ENCODE assay signal across 17 cellular contexts in the genomic region with DNA sequence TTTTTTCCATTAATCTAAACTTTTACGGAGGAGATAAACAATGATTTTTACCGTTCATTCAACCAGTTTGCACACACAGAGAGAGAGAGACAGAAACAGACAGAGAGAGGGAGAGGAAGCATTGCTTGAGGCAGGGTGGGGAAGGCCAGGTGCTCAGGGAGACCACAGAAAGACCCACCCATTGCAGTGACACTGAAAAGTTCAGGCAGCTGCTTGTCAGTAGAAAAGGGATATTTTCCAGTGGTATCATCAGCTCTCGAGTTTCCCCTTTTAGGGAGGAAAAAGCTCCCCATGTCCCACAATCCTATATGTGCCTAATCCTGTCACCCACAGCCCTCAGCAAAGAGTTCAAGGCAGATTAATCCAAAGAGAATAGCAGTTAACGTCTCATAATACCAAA. TPM values are rescaled to one million over a fixed set of nuclear protein-coding genes. Genes with fewer than 3 reads are reported as not detected.
DNase-seq lines count a peak whose midpoint lies in the region; ATAC-seq and TF ChIP-seq lines count a peak whose summit lies in the region.
"Had no signal": no experiment of that assay in that cellular context is flagged by ENCODE, and none has a peak within 500 bp of the region (broad histone marks: within the 10 kb centered on the region; RNA-seq: fewer than 3 reads in every experiment).

No MANE protein-coding gene starts in this region.

- H3K4me3 Mint-ChIP-seq in CD8-positive, alpha-beta T cell: no peak overlapping the region
- H3K4me3 Mint-ChIP-seq in activated T-helper 17 cell treated with anti-CD3 and anti-CD28 coated beads, Interleukin-2, amount 50 U/mL, for 72 hours: no peak overlapping the region
- no peak overlapping the region for H3K4me3 Mint-ChIP-seq in endodermal cell
- no peak overlapping the region for H3K4me3 Mint-ChIP-seq in stimulated activated effector memory CD8-positive, alpha-beta T cell treated with anti-CD3 and anti-CD28 coated beads, Interleukin-12 subunit alpha, Interleukin-12 subunit beta, amount 100 ng/mL, for 72 hours
- H3K4me3 Mint-ChIP-seq: CD14-positive monocyte; CD4-positive, alpha-beta memory T cell; H9 had no signal

- CTCF ChIA-PET in CD8-positive, alpha-beta T cell (lab: Charles Lee): no interaction called here

- ATAC-seq in CD8-positive, alpha-beta T cell: no peak
- no peak for ATAC-seq in activated T-helper 17 cell treated with anti-CD3 and anti-CD28 coated beads, Interleukin-2, amount 50 U/mL, for 72 hours (replicated peaks)
- ATAC-seq in stimulated activated effector memory CD8-positive, alpha-beta T cell treated with anti-CD3 and anti-CD28 coated beads, Interleukin-12 subunit alpha, Interleukin-12 subunit beta, amount 100 ng/mL, for 72 hours: no peak
- ATAC-seq in GM21526 (IDR thresholded peaks at IDR 0.05; ENCODE audit: low FRiP score, unreplicated experiment) (no peak), HG03039 (IDR thresholded peaks at IDR 0.05; ENCODE audit: unreplicated experiment) (no peak)

- no peaks in the 10 kb centered on the region for H3K9me3 Mint-ChIP-seq in CD8-positive, alpha-beta T cell
- H3K9me3 Mint-ChIP-seq in activated T-helper 17 cell treated with anti-CD3 and anti-CD28 coated beads, Interleukin-2, amount 50 U/mL, for 72 hours: no peaks in the 10 kb centered on the region
- H3K9me3 Mint-ChIP-seq in endodermal cell: no peaks in the 10 kb centered on the region
- no peaks in the 10 kb centered on the region for H3K9me3 Mint-ChIP-seq in stimulated activated effector memory CD8-positive, alpha-beta T cell treated with anti-CD3 and anti-CD28 coated beads, Interleukin-12 subunit alpha, Interleukin-12 subunit beta, amount 100 ng/mL, for 72 hours
- H3K9me3 Mint-ChIP-seq: CD14-positive monocyte; CD4-positive, alpha-beta memory T cell; H9 had no signal

- WGBS in endodermal cell (ENCODE audit: insufficient coverage in 1 of 2, insufficient read length in 1 of 2), 2 experiments: 90 to 100% methylated on average over 1 to 4 of the region's 4 CpGs

- peaks cover 18% of the 10 kb centered on the region for H3K4me1 Mint-ChIP-seq in CD8-positive, alpha-beta T cell (ENCODE audit: low read depth)
- peaks cover 4% of the 10 kb centered on the region for H3K4me1 Mint-ChIP-seq in activated T-helper 17 cell treated with anti-CD3 and anti-CD28 coated beads, Interleukin-2, amount 50 U/mL, for 72 hours
- peaks cover 19% of the 10 kb centered on the region for H3K4me1 Mint-ChIP-seq in endodermal cell
- peaks cover 17% of the 10 kb centered on the region for H3K4me1 Mint-ChIP-seq in stimulated activated effector memory CD8-positive, alpha-beta T cell treated with anti-CD3 and anti-CD28 coated beads, Interleukin-12 subunit alpha, Interleukin-12 subunit beta, amount 100 ng/mL, for 72 hours
- H3K4me1 Mint-ChIP-seq: CD14-positive monocyte had no signal

- H3K4me3 ChIP-seq in CD8-positive, alpha-beta T cell (ENCODE audit: low read depth, low read length): no peak overlapping the region
- no peak overlapping the region for H3K4me3 ChIP-seq in endodermal cell (ENCODE audit: low read length)
- H3K4me3 ChIP-seq: BLaER1 had no signal

- no peaks in the 10 kb centered on the region for H3K27me3 ChIP-seq in CD8-positive, alpha-beta T cell (ENCODE audit: insufficient read depth, low read length)
- H3K27me3 ChIP-seq in endodermal cell (ENCODE audit: control insufficient read depth, insufficient read depth, low read length, poor library complexity, severe bottlenecking): no peaks in the 10 kb centered on the region
- H3K27me3 ChIP-seq: BLaER1 had no signal

- H3K36me3 ChIP-seq in CD8-positive, alpha-beta T cell (ENCODE audit: insufficient read depth, low read length): no peaks in the 10 kb centered on the region
- H3K36me3 ChIP-seq in endodermal cell (ENCODE audit: control insufficient read depth, insufficient read depth, low read length): no peaks in the 10 kb centered on the region
- H3K36me3 ChIP-seq: BLaER1 had no signal

- no peak overlapping the region for H3K27ac ChIP-seq in CD8-positive, alpha-beta T cell (ENCODE audit: low read depth, low read length)
- H3K27ac ChIP-seq in endodermal cell (ENCODE audit: low read depth, low read length): no peak overlapping the region
- H3K27ac ChIP-seq: BLaER1 had no signal

- no peak for TF ChIP-seq CTCF in CD8-positive, alpha-beta T cell (IDR thresholded peaks at IDR 0.05)
- no peak for TF ChIP-seq CTCF in endodermal cell (conservative IDR thresholded peaks at IDR 0.05)

- no peak for DNase-seq in CD8-positive, alpha-beta T cell
- peak; percentile 28 for DNase-seq in endodermal cell
- no peak for DNase-seq in stimulated activated effector memory CD8-positive, alpha-beta T cell treated with anti-CD3 and anti-CD28 coated beads, Interleukin-12 subunit alpha, Interleukin-12 subunit beta, amount 100 ng/mL, for 72 hours (ENCODE audit: low spot score in 2 of 2)
- DNase-seq in NCI-H1417 treated with DMSO at 0.1 percent for 48 hours (lab: John Stamatoyannopoulos, UW): no peak
- DNase-seq: 8988T; Calu3; CD4-positive, alpha-beta memory T cell; DMS79 treated with DMSO at 0.1 percent for 48 hours; GF-D8; GOT3; H9 had no signal

- H3K9me3 ChIP-seq in CD8-positive, alpha-beta T cell (ENCODE audit: low read length): no peaks in the 10 kb centered on the region
- H3K9me3 ChIP-seq in endodermal cell (ENCODE audit: control insufficient read depth, low read length): no peaks in the 10 kb centered on the region
- H3K9me3 ChIP-seq: BLaER1 had no signal

- intact Hi-C loops in CD8-positive, alpha-beta T cell (cut with DNase I, micrococcal nuclease): no loop called here

- POLR2A ChIA-PET in CD8-positive, alpha-beta T cell (lab: Charles Lee): no interaction called here

- peak overlapping the region; percentile 15 for H3K27ac Mint-ChIP-seq in CD8-positive, alpha-beta T cell
- peak overlapping the region; percentile 6 for H3K27ac Mint-ChIP-seq in activated T-helper 17 cell treated with anti-CD3 and anti-CD28 coated beads, Interleukin-2, amount 50 U/mL, for 72 hours
- peak overlapping the region; percentile 10 for H3K27ac Mint-ChIP-seq in endodermal cell
- peak overlapping the region; percentile 63 for H3K27ac Mint-ChIP-seq in stimulated activated effector memory CD8-positive, alpha-beta T cell treated with anti-CD3 and anti-CD28 coated beads, Interleukin-12 subunit alpha, Interleukin-12 subunit beta, amount 100 ng/mL, for 72 hours
- H3K27ac Mint-ChIP-seq: CD14-positive monocyte had no signal

- H3K27me3 Mint-ChIP-seq in CD8-positive, alpha-beta T cell (ENCODE audit: low read depth): no peaks in the 10 kb centered on the region
- H3K27me3 Mint-ChIP-seq in activated T-helper 17 cell treated with anti-CD3 and anti-CD28 coated beads, Interleukin-2, amount 50 U/mL, for 72 hours: no peaks in the 10 kb centered on the region
- no peaks in the 10 kb centered on the region for H3K27me3 Mint-ChIP-seq in endodermal cell (ENCODE audit: insufficient read depth)
- H3K27me3 Mint-ChIP-seq: CD4-positive, alpha-beta memory T cell had no signal

- peaks cover 7% of the 10 kb centered on the region for H3K36me3 Mint-ChIP-seq in CD8-positive, alpha-beta T cell
- no peaks in the 10 kb centered on the region for H3K36me3 Mint-ChIP-seq in activated T-helper 17 cell treated with anti-CD3 and anti-CD28 coated beads, Interleukin-2, amount 50 U/mL, for 72 hours (ENCODE audit: low read depth)
- H3K36me3 Mint-ChIP-seq in endodermal cell (ENCODE audit: low read depth): no peaks in the 10 kb centered on the region
- no peaks in the 10 kb centered on the region for H3K36me3 Mint-ChIP-seq in stimulated activated effector memory CD8-positive, alpha-beta T cell treated with anti-CD3 and anti-CD28 coated beads, Interleukin-12 subunit alpha, Interleukin-12 subunit beta, amount 100 ng/mL, for 72 hours
- H3K36me3 Mint-ChIP-seq: CD14-positive monocyte had no signal

- H3K9ac ChIP-seq in endodermal cell (ENCODE audit: extremely low read depth, low read length, poor library complexity, severe bottlenecking): no peak overlapping the region
- H3K9ac ChIP-seq: BLaER1 had no signal

- H3K4me1 ChIP-seq in CD8-positive, alpha-beta T cell (ENCODE audit: insufficient read depth, low read length): no peaks in the 10 kb centered on the region
- no peaks in the 10 kb centered on the region for H3K4me1 ChIP-seq in endodermal cell (ENCODE audit: control insufficient read depth, insufficient read depth, low read length)
- H3K4me1 ChIP-seq: BLaER1 had no signal

RNA-seq across cellular contexts. Expression of a gene that starts 27.2 kb away (rescaled TPM):
- total RNA-seq in CD8-positive, alpha-beta T cell: not detected
- 1 to 10 TPM in 1 of 2 donors, under 1 TPM in 1; 0.73 to 1.3 TPM for total RNA-seq in activated T-helper 17 cell treated with anti-CD3 and anti-CD28 coated beads, Interleukin-2, amount 50 U/mL, for 72 hours
- total RNA-seq in endodermal cell: 1 to 10 TPM in 1 of 2 donors, under 1 TPM in 1; 0.95 to 1.4 TPM
- polyA plus RNA-seq in endodermal cell (2013, experiment 1 of 2): 3.6 TPM
- polyA plus RNA-seq in endodermal cell (2013, experiment 2 of 2): 2.6 TPM
- total RNA-seq: Calu3, HT-29 had no signal

RNA-seq across cellular contexts. Expression of a gene that starts 54.0 kb away (rescaled TPM):
- total RNA-seq in CD8-positive, alpha-beta T cell: 1 to 10 TPM; 7.5 to 9.1 TPM
- 10 to 100 TPM; 19.9 to 40.2 TPM for total RNA-seq in activated T-helper 17 cell treated with anti-CD3 and anti-CD28 coated beads, Interleukin-2, amount 50 U/mL, for 72 hours
- total RNA-seq in endodermal cell: 10 to 100 TPM; 57.3 to 62.2 TPM
- polyA plus RNA-seq in endodermal cell (2013, experiment 1 of 2): 52.9 TPM
- polyA plus RNA-seq in endodermal cell (2013, experiment 2 of 2): 55.5 TPM

Comparison
In these comparisons a context has a peak if more than half of its experiments do, and no peak if none do; other contexts are left out.
1. H3K27ac Mint-ChIP-seq: peak in every context shown above with its lines; median percentile 63 in stimulated activated effector memory CD8-positive, alpha-beta T cell treated with anti-CD3 and anti-CD28 coated beads, Interleukin-12 subunit alpha, Interleukin-12 subunit beta, amount 100 ng/mL, for 72 hours; 15 in CD8-positive, alpha-beta T cell; 10 in endodermal cell; 6 in activated T-helper 17 cell treated with anti-CD3 and anti-CD28 coated beads, Interleukin-2, amount 50 U/mL, for 72 hours.